8 cellular contexts compared by ENCODE assay signal in genomic region chr11:32893947-32894827, GRCh38. TPM values are rescaled to one million over a fixed set of nuclear protein-coding genes. Genes with fewer than 3 reads are reported as not detected.
DNase-seq lines count a peak whose midpoint lies in the region; ATAC-seq and TF ChIP-seq lines count a peak whose summit lies in the region.

No MANE protein-coding gene starts in this region.

- no peak for DNase-seq in activated naive CD4-positive, alpha-beta T cell (lab: John Stamatoyannopoulos, UW)
- DNase-seq in M059J (ENCODE audit: low read depth): peak; percentile 91
- no peak for DNase-seq in RWPE2 (ENCODE audit: low spot score)
- peak in 1 of 2 donors; percentile 49 for DNase-seq in breast epithelium (ENCODE audit: low spot score in 2 of 2)
- no peak for DNase-seq in gastrocnemius medialis

- H3K4me1 Mint-ChIP-seq in activated naive CD4-positive, alpha-beta T cell treated with anti-CD3 and anti-CD28 coated beads, Interleukin-2, amount 50 U/mL, for 24 hours: peaks cover 58% of the 10 kb centered on the region

- H3K27ac Mint-ChIP-seq in activated naive CD4-positive, alpha-beta T cell treated with anti-CD3 and anti-CD28 coated beads, Interleukin-2, amount 50 U/mL, for 24 hours: peak overlapping the region; percentile 60

- H3K27me3 ChIP-seq in RWPE2 (ENCODE audit: insufficient read depth, poor library complexity, severe bottlenecking) (no peaks in the 10 kb centered on the region), breast epithelium (no peaks in the 10 kb centered on the region), iPS-20b (ENCODE audit: insufficient read depth, low read length) (no peaks in the 10 kb centered on the region), gastrocnemius medialis (no peaks in the 10 kb centered on the region)

- TF ChIP-seq POLR2A in breast epithelium (IDR thresholded peaks at IDR 0.05) (no peak), gastrocnemius medialis (IDR thresholded peaks at IDR 0.05) (peak in 1 of 2 donors; percentile 38)

- peak; percentile 80 for ATAC-seq in RWPE2 (ENCODE audit: low read depth)
- ATAC-seq in gastrocnemius medialis: peak; percentile 14 to 16
- no peak for ATAC-seq in GM18909 (IDR thresholded peaks at IDR 0.05; ENCODE audit: poor library complexity, unreplicated experiment)

- H3K4me3 ChIP-seq in RWPE2 (ENCODE audit: severe bottlenecking): peak overlapping the region; percentile 59
- H3K4me3 ChIP-seq in breast epithelium: peak overlapping the region; percentile 85 to 96 (median 93)
- peak overlapping the region; percentile 95 for H3K4me3 ChIP-seq in iPS-20b (ENCODE audit: low read length)
- peak overlapping the region; percentile 78 to 96 (median 89) for H3K4me3 ChIP-seq in gastrocnemius medialis

- H3K9me3 ChIP-seq in RWPE2 (ENCODE audit: severe bottlenecking): no peaks in the 10 kb centered on the region
- no peaks in the 10 kb centered on the region for H3K9me3 ChIP-seq in breast epithelium
- no peaks in the 10 kb centered on the region for H3K9me3 ChIP-seq in iPS-20b (ENCODE audit: insufficient read depth, low read depth, low read length)
- H3K9me3 ChIP-seq in gastrocnemius medialis: no peaks in the 10 kb centered on the region

- H3K36me3 ChIP-seq in RWPE2 (ENCODE audit: low read depth) (peaks cover 13% of the 10 kb centered on the region), breast epithelium (no peaks in the 10 kb centered on the region), iPS-20b (ENCODE audit: insufficient read depth, low read depth, low read length) (peaks cover 37% of the 10 kb centered on the region; the same call in 1 of the 2 replicates), gastrocnemius medialis (no peaks in the 10 kb centered on the region)

- no peaks in the 10 kb centered on the region for H3K9me3 Mint-ChIP-seq in activated naive CD4-positive, alpha-beta T cell treated with anti-CD3 and anti-CD28 coated beads, Interleukin-2, amount 50 U/mL, for 24 hours

- H3K9ac ChIP-seq in iPS-20b (ENCODE audit: low read depth, low read length): peak overlapping the region; percentile 96

- in situ Hi-C loops in gastrocnemius medialis (cut with MboI; ENCODE audit: low sequenced_read_pairs in 4 of 4): loop anchor here in 1 of 4 donors (10.0 to 25.0 kb wide), 2 partner anchors 141 to 307 kb away; partner anchors contain the start of genes EIF3M and TCP11L1

- H3K4me1 ChIP-seq in RWPE2 (ENCODE audit: insufficient read depth, poor library complexity, severe bottlenecking): peaks cover 15% of the 10 kb centered on the region
- H3K4me1 ChIP-seq in breast epithelium: no peaks in the 10 kb centered on the region
- H3K4me1 ChIP-seq in iPS-20b (ENCODE audit: insufficient read depth, low read length): peaks cover 21% of the 10 kb centered on the region
- peaks cover 18 to 19% of the 10 kb centered on the region in 2 donors for H3K4me1 ChIP-seq in gastrocnemius medialis

- peak overlapping the region; percentile 90 for H3K4me3 Mint-ChIP-seq in activated naive CD4-positive, alpha-beta T cell treated with anti-CD3 and anti-CD28 coated beads, Interleukin-2, amount 50 U/mL, for 24 hours

- H3K27ac ChIP-seq in RWPE2 (ENCODE audit: poor library complexity, severe bottlenecking): peak overlapping the region; percentile 78
- H3K27ac ChIP-seq in breast epithelium: peak overlapping the region; percentile 95 to 99
- H3K27ac ChIP-seq in iPS-20b (ENCODE audit: low read length): peak overlapping the region; percentile 91
- H3K27ac ChIP-seq in gastrocnemius medialis: peak overlapping the region; percentile 81 to 92 (median 90)

- TF ChIP-seq CTCF in RWPE2 (IDR thresholded peaks at IDR 0.05; ENCODE audit: poor library complexity, severe bottlenecking) (no peak), breast epithelium (IDR thresholded peaks at IDR 0.05) (no peak), gastrocnemius medialis (IDR thresholded peaks at IDR 0.05 in 4 of 5, conservative IDR thresholded peaks at IDR 0.05 in 1 of 5) (no peak)

- intact Hi-C loops in breast epithelium (cut with DNase I; ENCODE audit: low total_unique reads) (no loop called here), gastrocnemius medialis (cut with DNase I; ENCODE audit: low total_unique reads) (loop anchor here (1.0 to 5.0 kb wide), 4 partner anchors 85 to 363 kb away; partner anchors contain the start of genes EIF3M, HIPK3 and TCP11L1)

- no peaks in the 10 kb centered on the region for H3K27me3 Mint-ChIP-seq in activated naive CD4-positive, alpha-beta T cell treated with anti-CD3 and anti-CD28 coated beads, Interleukin-2, amount 50 U/mL, for 24 hours

- H3K36me3 Mint-ChIP-seq in activated naive CD4-positive, alpha-beta T cell treated with anti-CD3 and anti-CD28 coated beads, Interleukin-2, amount 50 U/mL, for 24 hours: peaks cover 2% of the 10 kb centered on the region

RNA-seq across cellular contexts. Expression of gene QSER1, which starts 1.6 kb away (rescaled TPM):
- total RNA-seq in M059J (2014; rRNA removed; shearing (Covaris generic)): 17.7 and 30.1 TPM in 2 replicates
- total RNA-seq in breast epithelium (10 to 100 TPM; 34.4 to 55.3 (median 40.6) TPM), gastrocnemius medialis (10 to 100 TPM in 3 of 4 donors, 1 to 10 TPM in 1; 7.5 to 17.2 (median 13.1) TPM)
